18 cellular contexts compared by ENCODE assay signal in the genomic region with DNA sequence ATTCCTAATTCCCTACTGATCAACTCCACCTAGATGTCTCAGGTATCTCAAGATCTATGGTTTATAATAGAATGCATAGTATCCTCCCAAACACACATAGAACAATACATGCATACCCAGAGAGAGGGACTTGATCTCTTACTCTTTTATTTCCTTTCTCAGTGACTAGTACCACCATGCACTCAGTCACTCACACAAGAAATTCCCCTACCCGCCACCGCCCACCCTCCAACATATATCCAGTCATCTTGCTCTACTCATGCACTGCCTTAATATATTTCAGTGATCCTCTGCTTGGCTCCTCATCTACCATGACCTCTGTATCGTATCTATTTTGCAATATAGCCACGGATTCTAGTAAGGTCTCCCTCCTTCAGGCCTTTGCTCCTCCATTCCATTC.
DNase-seq lines count a peak whose midpoint lies in the region; ATAC-seq and TF ChIP-seq lines count a peak whose summit lies in the region.
"Had no signal": no experiment of that assay in that cellular context is flagged by ENCODE, and none has a peak within 500 bp of the region (broad histone marks: within the 10 kb centered on the region; RNA-seq: fewer than 3 reads in every experiment).

No MANE protein-coding gene starts in this region.

- ATAC-seq in DND-41 (ENCODE audit: insufficient read depth, low read depth) (no peak), GM19455 (IDR thresholded peaks at IDR 0.05; ENCODE audit: unreplicated experiment) (no peak)
- ATAC-seq: CD8-positive, alpha-beta T cell had no signal

- H3K36me3 ChIP-seq in DND-41 (ENCODE audit: insufficient read depth, low read length) (no peaks in the 10 kb centered on the region), neural cell (ENCODE audit: insufficient read depth, low read length) (no peaks in the 10 kb centered on the region)
- H3K36me3 ChIP-seq: BE2C, BLaER1 had no signal

- DNase-seq in DND-41 (no peak), amniotic epithelial cell (ENCODE audit: low read depth) (peak; percentile 6), CD1c-positive myeloid dendritic cell (ENCODE audit: extremely low spot score) (no peak), activated T-cell treated with anti-CD3 and anti-CD28 coated beads for 4 hours (no peak)
- DNase-seq: 8988T; ACHN; BE2C; C1 segment of cervical spinal cord; Caco-2; Calu3; CD4-positive, alpha-beta T cell; CD8-positive, alpha-beta T cell; DMS79 treated with DMSO at 0.1 percent for 48 hours; EL; GDM1 had no signal

- H3K9ac ChIP-seq in DND-41 (ENCODE audit: low read depth, low read length) (no peak overlapping the region), neural cell (ENCODE audit: low read length) (no peak overlapping the region)
- H3K9ac ChIP-seq: BLaER1 had no signal

- H3K4me2 ChIP-seq in DND-41 (ENCODE audit: insufficient read depth, low read length), result no peak overlapping the region
- no peak overlapping the region for H3K4me2 ChIP-seq in neural cell (ENCODE audit: low read length)
- H3K4me2 ChIP-seq: BLaER1 had no signal

- H3K27me3 ChIP-seq in DND-41 (ENCODE audit: insufficient read depth, low read length, poor library complexity), result no peaks in the 10 kb centered on the region
- H3K27me3 ChIP-seq in neural cell (ENCODE audit: insufficient read depth, low read depth, low read length), result no peaks in the 10 kb centered on the region
- H3K27me3 ChIP-seq: BE2C, BLaER1 had no signal

- peak overlapping the region; percentile 56 for H3K27ac ChIP-seq in DND-41 (ENCODE audit: low read length)
- H3K27ac ChIP-seq in neural cell (ENCODE audit: low read length), result peak overlapping the region; percentile 38
- H3K27ac ChIP-seq: BLaER1 had no signal

- H3K4me1 ChIP-seq in DND-41 (ENCODE audit: insufficient read depth, low read length), result peaks cover 51% of the 10 kb centered on the region
- H3K4me1 ChIP-seq: BE2C, Caco-2 had no signal

- no peak for TF ChIP-seq RAD21 in neural cell (conservative IDR thresholded peaks at IDR 0.05)

- H2AFZ ChIP-seq in DND-41 (ENCODE audit: low read depth, low read length) (no peak overlapping the region), neural cell (ENCODE audit: low read depth, low read length) (no peak overlapping the region)

- TF ChIP-seq CTCF in DND-41 (IDR thresholded peaks at IDR 0.05; ENCODE audit: borderline replicate concordance, extremely low read depth, low read length, poor library complexity, severe bottlenecking) (no peak), neural cell (IDR thresholded peaks at IDR 0.05; ENCODE audit: poor library complexity, severe bottlenecking) (no peak)

- no peaks in the 10 kb centered on the region for H4K20me1 ChIP-seq in DND-41 (ENCODE audit: insufficient read depth, low read length)
- H4K20me1 ChIP-seq in neural cell (ENCODE audit: insufficient read depth), result no peaks in the 10 kb centered on the region
- H4K20me1 ChIP-seq: BLaER1 had no signal

- no peaks in the 10 kb centered on the region for H3K79me2 ChIP-seq in DND-41 (ENCODE audit: insufficient read depth, low read length)
- no peaks in the 10 kb centered on the region for H3K79me2 ChIP-seq in neural cell (replicated peaks; ENCODE audit: insufficient read depth, low read length)

- H3K9me2 ChIP-seq in neural cell (ENCODE audit: insufficient read depth, low read length), result no peaks in the 10 kb centered on the region

- H3F3A ChIP-seq in neural cell (ENCODE audit: insufficient read depth, low read length, poor library complexity, severe bottlenecking), result no peaks in the 10 kb centered on the region

- H3K4me3 ChIP-seq in DND-41 (ENCODE audit: low read depth in 1 of 2, low read length in 2 of 2) (no peak overlapping the region), neural cell (ENCODE audit: low read length) (no peak overlapping the region)
- H3K4me3 ChIP-seq: BLaER1 had no signal

- TF ChIP-seq EP300 in neural cell (conservative IDR thresholded peaks at IDR 0.05; ENCODE audit: poor library complexity, severe bottlenecking), result no peak

- H3K9me3 ChIP-seq in DND-41 (ENCODE audit: insufficient read depth, low read length, severe bottlenecking) (peaks cover 2% of the 10 kb centered on the region), neural cell (ENCODE audit: low read length) (no peaks in the 10 kb centered on the region)
- H3K9me3 ChIP-seq: BE2C, BLaER1, Caco-2 had no signal

TF ChIP-seq in neural cell, 6 proteins besides CTCF, POLR2A, EP300 and RAD21:
- TF ChIP-seq TAF1 (IDR thresholded peaks at IDR 0.05; ENCODE audit: low read depth), result no peak
- no peak for TF ChIP-seq EZH2 (IDR thresholded peaks at IDR 0.05; ENCODE audit: borderline replicate concordance, insufficient read depth, low read length, poor library complexity, severe bottlenecking)
TF ChIP-seq in neural cell: peak in this region for 0.
